In the genomic region with DNA sequence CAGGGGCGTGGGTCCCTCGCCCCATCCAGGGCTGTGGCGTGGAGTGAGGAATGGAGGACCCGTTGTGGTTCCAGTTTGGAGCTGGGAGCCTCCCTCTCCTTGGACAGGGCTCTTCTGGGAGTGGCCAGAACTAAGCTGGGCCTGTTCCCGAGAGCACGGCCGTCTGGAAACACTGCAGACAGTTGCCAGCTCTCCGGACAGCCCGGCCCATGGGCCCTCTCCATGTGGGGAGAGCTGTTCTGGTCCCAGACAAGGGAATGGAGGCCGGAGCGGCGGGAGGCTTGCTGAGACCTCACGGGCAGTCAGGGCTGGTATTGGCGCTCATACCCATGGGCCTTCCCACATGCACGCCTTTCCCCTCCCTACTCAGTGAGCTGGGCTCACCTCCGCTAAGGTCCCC, we compare ENCODE assay signal across 24 cellular contexts. TPM values are rescaled to one million over a fixed set of nuclear protein-coding genes. Genes with fewer than 3 reads are reported as not detected.
"Had no signal": no experiment of that assay in that cellular context is flagged by ENCODE, and none has a peak within 500 bp of the region (broad histone marks: within the 10 kb centered on the region; RNA-seq: fewer than 3 reads in every experiment).

No MANE protein-coding gene starts in this region.

- H3K27me3 ChIP-seq: adrenal gland, stomach, vagina had no signal

- FAIRE-seq: astrocyte, bronchial epithelial cell had no signal

- ATAC-seq: activated naive CD4-positive, alpha-beta T cell treated with anti-CD3 and anti-CD28 coated beads, Interleukin-2, amount 50 U/mL, for 72 hours; stimulated activated memory B cell treated with anti-CD40 and anti-IgM and Interleukin-4, amounts not matched to agents 10 μg/mL and 1 μg/mL and 100 μg/mL, for 72 hours; T-cell had no signal

- DNase-seq: activated CD4-positive, alpha-beta T cell treated with anti-CD3 and anti-CD28 coated beads, Interleukin-2, amount 10 ng/mL, durations not matched to agents 7 days and 5 days; activated CD4-positive, CD25-positive, alpha-beta regulatory T cell treated with anti-CD3 and anti-CD28 coated beads, Interleukin-2, amount 50 U/mL, for 72 hours; activated gamma-delta T cell treated with Interleukin-2 at 50 U/mL for 16 hours; activated T-cell treated with anti-CD3 and anti-CD28 coated beads, Interleukin-2, amount 50 U/mL, for 1 hour; adrenal gland; cerebellar nuclear complex; cortex of kidney; endodermal cell; kidney glomerular epithelial cell; nephron progenitor cell; stimulated activated CD4-positive, alpha-beta T cell treated with anti-CD3 and anti-CD28 coated beads, Interleukin-2, amount 100 ng/mL, for 24 hours; stomach; T-cell had no signal

- H3K36me3 ChIP-seq: adrenal gland had no signal

- H3K4me3 ChIP-seq: adrenal gland, skin epidermis, stomach, vagina had no signal

- H3K27ac ChIP-seq: adrenal gland, skin epidermis, stomach, vagina, VCaP had no signal

- H3K9me3 ChIP-seq: adrenal gland, stomach, vagina had no signal

- H3K4me1 ChIP-seq: adrenal gland, stomach, vagina had no signal

RNA-seq across cellular contexts. Expression of a gene that starts 45.2 kb away (rescaled TPM):
- total RNA-seq: activated CD4-positive, alpha-beta T cell treated with anti-CD3 and anti-CD28 coated beads, Interleukin-2, amount 10 ng/mL, durations not matched to agents 7 days and 5 days; activated naive CD4-positive, alpha-beta T cell treated with anti-CD3 and anti-CD28 coated beads, Interleukin-2, amount 50 U/mL, for 72 hours; astrocyte; bronchial epithelial cell; endodermal cell; fibroblast of villous mesenchyme; mononuclear cell; progenitor cell of endocrine pancreas; stomach; T-cell; temporal lobe; vagina had no signal
